ENCODE assay signal across 15 cellular contexts in genomic region chr10:28788252-28788651, GRCh38.
DNase-seq lines count a peak whose midpoint lies in the region; ATAC-seq and TF ChIP-seq lines count a peak whose summit lies in the region.
"Had no signal": no experiment of that assay in that cellular context is flagged by ENCODE, and none has a peak within 500 bp of the region (broad histone marks: within the 10 kb centered on the region; RNA-seq: fewer than 3 reads in every experiment).

No MANE protein-coding gene starts in this region.

- ATAC-seq in activated naive CD8-positive, alpha-beta T cell treated with anti-CD3 and anti-CD28 coated beads, Interleukin-2, amount 50 U/mL, for 24 hours, result peak; percentile 98
- ATAC-seq in HG02588 (IDR thresholded peaks at IDR 0.05; ENCODE audit: unreplicated experiment) (peak; percentile 88), HG03520 (IDR thresholded peaks at IDR 0.05; ENCODE audit: unreplicated experiment) (peak; percentile 50), left cardiac atrium (no peak), GM23338 (no peak)
- peak; percentile 98 for ATAC-seq in stimulated activated naive CD8-positive, alpha-beta T cell treated with anti-CD3 and anti-CD28 coated beads, Interleukin-15, Interleukin-2, amounts not matched to agents 100 U/mL and 50 U/mL, for 24 hours
- ATAC-seq: pancreas had no signal

- no peak overlapping the region for H3K4me2 ChIP-seq in GM23338

- peaks cover 5% of the 10 kb centered on the region; the same call in 1 of the 2 replicates for H3K4me1 ChIP-seq in GM23338 (ENCODE audit: insufficient read depth)
- H3K4me1 ChIP-seq: colonic mucosa, pancreas had no signal

- H2AFZ ChIP-seq in GM23338, result no peak overlapping the region; the same call in 1 of the 2 replicates
- H2AFZ ChIP-seq: GM23248 had no signal

- no peak for TF ChIP-seq CTCF in GM23338 (conservative IDR thresholded peaks at IDR 0.05; ENCODE audit: low read depth in 2 of 2)

- no peak for DNase-seq in activated naive CD8-positive, alpha-beta T cell treated with anti-CD3 and anti-CD28 coated beads, Interleukin-2, amount 50 U/mL, for 24 hours
- DNase-seq in activated naive CD8-positive, alpha-beta T cell treated with anti-CD3 and anti-CD28 coated beads for 36 hours, result no peak
- DNase-seq in stimulated activated naive CD8-positive, alpha-beta T cell treated with anti-CD3 and anti-CD28 coated beads, Interleukin-15, Interleukin-2, amounts not matched to agents 100 U/mL and 50 U/mL, for 24 hours, result peak; percentile 5
- no peak for DNase-seq in left cardiac atrium
- no peak for DNase-seq in GM23338 (ENCODE audit: low spot score)
- no peak for DNase-seq in OCI-M2 (lab: John Stamatoyannopoulos, UW; ENCODE audit: unreplicated experiment)
- DNase-seq: activated CD4-positive, alpha-beta T cell treated with anti-CD3 and anti-CD28 coated beads, Interleukin-2, amount 10 ng/mL, durations not matched to agents 7 days and 5 days; activated naive CD8-positive, alpha-beta T cell treated with anti-CD3 and anti-CD28 coated beads, Interleukin-2, amount 10 ng/mL, durations not matched to agents 7 days and 5 days; colonic mucosa; DND-41; GM23248; mesenchymal stem cell; pancreas had no signal

- H3K79me2 ChIP-seq in GM23338 (replicated peaks; ENCODE audit: insufficient read depth), result no peaks in the 10 kb centered on the region

- H3K36me3 ChIP-seq in GM23338 (ENCODE audit: insufficient read depth), result no peaks in the 10 kb centered on the region
- H3K36me3 ChIP-seq: colonic mucosa, pancreas had no signal

- H3K4me1 Mint-ChIP-seq in activated naive CD8-positive, alpha-beta T cell treated with anti-CD3 and anti-CD28 coated beads, Interleukin-2, amount 50 U/mL, for 24 hours, result peaks cover 11% of the 10 kb centered on the region
- H3K4me1 Mint-ChIP-seq in activated naive CD8-positive, alpha-beta T cell treated with anti-CD3 and anti-CD28 coated beads for 36 hours, result peaks cover 2% of the 10 kb centered on the region
- peaks cover 13% of the 10 kb centered on the region; the same call in 2 of the 3 replicates for H3K4me1 Mint-ChIP-seq in GM23338
- H3K4me1 Mint-ChIP-seq: activated naive CD8-positive, alpha-beta T cell treated with anti-CD3 and anti-CD28 coated beads, Interleukin-2, amount 10 ng/mL, durations not matched to agents 7 days and 5 days had no signal

- H3K4me3 ChIP-seq in GM23338, result no peak overlapping the region
- H3K4me3 ChIP-seq: colonic mucosa, GM23248, pancreas had no signal

- H3K9me3 Mint-ChIP-seq in activated naive CD8-positive, alpha-beta T cell treated with anti-CD3 and anti-CD28 coated beads, Interleukin-2, amount 50 U/mL, for 24 hours, result no peaks in the 10 kb centered on the region
- H3K9me3 Mint-ChIP-seq in activated naive CD8-positive, alpha-beta T cell treated with anti-CD3 and anti-CD28 coated beads for 36 hours, result no peaks in the 10 kb centered on the region
- no peaks in the 10 kb centered on the region for H3K9me3 Mint-ChIP-seq in GM23338
- H3K9me3 Mint-ChIP-seq: activated CD4-positive, alpha-beta T cell treated with anti-CD3 and anti-CD28 coated beads, Interleukin-2, amount 10 ng/mL, durations not matched to agents 7 days and 5 days; activated naive CD8-positive, alpha-beta T cell treated with anti-CD3 and anti-CD28 coated beads, Interleukin-2, amount 10 ng/mL, durations not matched to agents 7 days and 5 days had no signal

- H3F3A ChIP-seq in GM23338 (replicated peaks; ENCODE audit: low read depth), result no peaks in the 10 kb centered on the region

- no peaks in the 10 kb centered on the region for H3K27me3 ChIP-seq in GM23338 (ENCODE audit: insufficient read depth)
- H3K27me3 ChIP-seq: colonic mucosa, pancreas had no signal

- H3K4me3 Mint-ChIP-seq in activated naive CD8-positive, alpha-beta T cell treated with anti-CD3 and anti-CD28 coated beads, Interleukin-2, amount 50 U/mL, for 24 hours, result no peak overlapping the region
- H3K4me3 Mint-ChIP-seq in activated naive CD8-positive, alpha-beta T cell treated with anti-CD3 and anti-CD28 coated beads for 36 hours, result no peak overlapping the region
- no peak overlapping the region for H3K4me3 Mint-ChIP-seq in GM23338
- H3K4me3 Mint-ChIP-seq: activated CD4-positive, alpha-beta T cell treated with anti-CD3 and anti-CD28 coated beads, Interleukin-2, amount 10 ng/mL, durations not matched to agents 7 days and 5 days; activated naive CD8-positive, alpha-beta T cell treated with anti-CD3 and anti-CD28 coated beads, Interleukin-2, amount 10 ng/mL, durations not matched to agents 7 days and 5 days had no signal

- H3K27me3 Mint-ChIP-seq in activated naive CD8-positive, alpha-beta T cell treated with anti-CD3 and anti-CD28 coated beads, Interleukin-2, amount 50 U/mL, for 24 hours, result peaks cover 6% of the 10 kb centered on the region
- H3K27me3 Mint-ChIP-seq in activated naive CD8-positive, alpha-beta T cell treated with anti-CD3 and anti-CD28 coated beads for 36 hours, result peaks cover 29% of the 10 kb centered on the region
- H3K27me3 Mint-ChIP-seq in GM23338 (ENCODE audit: insufficient read depth, low read depth, poor library complexity), result peaks cover 9% of the 10 kb centered on the region

- no peaks in the 10 kb centered on the region for H3K9me2 ChIP-seq in GM23338 (ENCODE audit: insufficient read depth)

- intact Hi-C loops in left cardiac atrium (cut with DNase I), result no loop called here

- H3K27ac ChIP-seq in GM23338 (ENCODE audit: low read depth), result no peak overlapping the region
- H3K27ac ChIP-seq: colonic mucosa, GM23248, pancreas had no signal

- no peaks in the 10 kb centered on the region for H3K36me3 Mint-ChIP-seq in activated naive CD8-positive, alpha-beta T cell treated with anti-CD3 and anti-CD28 coated beads, Interleukin-2, amount 50 U/mL, for 24 hours (ENCODE audit: low read depth)
- no peaks in the 10 kb centered on the region for H3K36me3 Mint-ChIP-seq in activated naive CD8-positive, alpha-beta T cell treated with anti-CD3 and anti-CD28 coated beads for 36 hours
- H3K36me3 Mint-ChIP-seq in GM23338 (ENCODE audit: low read depth), result no peaks in the 10 kb centered on the region
- H3K36me3 Mint-ChIP-seq: activated naive CD8-positive, alpha-beta T cell treated with anti-CD3 and anti-CD28 coated beads, Interleukin-2, amount 10 ng/mL, durations not matched to agents 7 days and 5 days had no signal

- no peaks in the 10 kb centered on the region for H4K20me1 ChIP-seq in GM23338 (replicated peaks; ENCODE audit: insufficient read depth)

- no peak overlapping the region for H3K27ac Mint-ChIP-seq in activated naive CD8-positive, alpha-beta T cell treated with anti-CD3 and anti-CD28 coated beads, Interleukin-2, amount 50 U/mL, for 24 hours
- H3K27ac Mint-ChIP-seq in activated naive CD8-positive, alpha-beta T cell treated with anti-CD3 and anti-CD28 coated beads for 36 hours, result no peak overlapping the region
- H3K27ac Mint-ChIP-seq in GM23338, result no peak overlapping the region
- H3K27ac Mint-ChIP-seq: activated CD4-positive, alpha-beta T cell treated with anti-CD3 and anti-CD28 coated beads, Interleukin-2, amount 10 ng/mL, durations not matched to agents 7 days and 5 days; activated naive CD8-positive, alpha-beta T cell treated with anti-CD3 and anti-CD28 coated beads, Interleukin-2, amount 10 ng/mL, durations not matched to agents 7 days and 5 days had no signal

TF ChIP-seq in GM23338, 12 proteins besides CTCF, POLR2A, EP300 and RAD21:
- TF ChIP-seq, protein P1, sequence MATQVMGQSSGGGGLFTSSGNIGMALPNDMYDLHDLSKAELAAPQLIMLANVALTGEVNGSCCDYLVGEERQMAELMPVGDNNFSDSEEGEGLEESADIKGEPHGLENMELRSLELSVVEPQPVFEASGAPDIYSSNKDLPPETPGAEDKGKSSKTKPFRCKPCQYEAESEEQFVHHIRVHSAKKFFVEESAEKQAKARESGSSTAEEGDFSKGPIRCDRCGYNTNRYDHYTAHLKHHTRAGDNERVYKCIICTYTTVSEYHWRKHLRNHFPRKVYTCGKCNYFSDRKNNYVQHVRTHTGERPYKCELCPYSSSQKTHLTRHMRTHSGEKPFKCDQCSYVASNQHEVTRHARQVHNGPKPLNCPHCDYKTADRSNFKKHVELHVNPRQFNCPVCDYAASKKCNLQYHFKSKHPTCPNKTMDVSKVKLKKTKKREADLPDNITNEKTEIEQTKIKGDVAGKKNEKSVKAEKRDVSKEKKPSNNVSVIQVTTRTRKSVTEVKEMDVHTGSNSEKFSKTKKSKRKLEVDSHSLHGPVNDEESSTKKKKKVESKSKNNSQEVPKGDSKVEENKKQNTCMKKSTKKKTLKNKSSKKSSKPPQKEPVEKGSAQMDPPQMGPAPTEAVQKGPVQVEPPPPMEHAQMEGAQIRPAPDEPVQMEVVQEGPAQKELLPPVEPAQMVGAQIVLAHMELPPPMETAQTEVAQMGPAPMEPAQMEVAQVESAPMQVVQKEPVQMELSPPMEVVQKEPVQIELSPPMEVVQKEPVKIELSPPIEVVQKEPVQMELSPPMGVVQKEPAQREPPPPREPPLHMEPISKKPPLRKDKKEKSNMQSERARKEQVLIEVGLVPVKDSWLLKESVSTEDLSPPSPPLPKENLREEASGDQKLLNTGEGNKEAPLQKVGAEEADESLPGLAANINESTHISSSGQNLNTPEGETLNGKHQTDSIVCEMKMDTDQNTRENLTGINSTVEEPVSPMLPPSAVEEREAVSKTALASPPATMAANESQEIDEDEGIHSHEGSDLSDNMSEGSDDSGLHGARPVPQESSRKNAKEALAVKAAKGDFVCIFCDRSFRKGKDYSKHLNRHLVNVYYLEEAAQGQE (IDR thresholded peaks at IDR 0.05; ENCODE audit: unreplicated experiment), result no peak
- no peak for TF ChIP-seq STAT1 (IDR thresholded peaks at IDR 0.05; ENCODE audit: unreplicated experiment)
- no peak for TF ChIP-seq ZNF331 (CRISPR knock-in tag; IDR thresholded peaks at IDR 0.05; ENCODE audit: low read depth)

Comparison
In these comparisons a context has a peak if more than half of its experiments do, and no peak if none do; other contexts are left out.
1. ATAC-seq: peak in activated naive CD8-positive, alpha-beta T cell treated with anti-CD3 and anti-CD28 coated beads, Interleukin-2, amount 50 U/mL, for 24 hours (single experiment), HG02588 (single experiment), HG03520 (single experiment) and stimulated activated naive CD8-positive, alpha-beta T cell treated with anti-CD3 and anti-CD28 coated beads, Interleukin-15, Interleukin-2, amounts not matched to agents 100 U/mL and 50 U/mL, for 24 hours (single experiment); none in left cardiac atrium (0 of 2) and GM23338 (single experiment).